In the genomic region with DNA sequence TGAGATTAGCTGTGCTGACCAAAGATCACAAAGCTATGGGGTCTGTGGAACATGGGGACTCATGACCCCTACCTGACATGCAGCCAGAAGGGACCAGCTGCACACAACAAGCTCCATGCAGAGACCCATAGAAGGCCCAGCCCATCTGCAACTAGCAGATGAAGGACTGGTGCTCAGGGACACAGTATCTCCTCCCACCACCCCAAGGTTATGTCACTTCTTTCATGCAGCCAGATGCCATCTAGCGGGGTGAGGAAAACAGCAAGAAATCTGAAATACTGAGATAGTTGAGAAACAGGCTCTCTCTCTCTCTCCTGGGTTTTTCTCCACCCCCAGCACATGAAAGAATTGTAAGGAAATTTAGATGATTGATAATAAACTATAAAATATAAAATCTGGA, we compare ENCODE assay signal across 9 cellular contexts.
DNase-seq lines count a peak whose midpoint lies in the region; ATAC-seq and TF ChIP-seq lines count a peak whose summit lies in the region.
"Had no signal": no experiment of that assay in that cellular context is flagged by ENCODE, and none has a peak within 500 bp of the region (broad histone marks: within the 10 kb centered on the region; RNA-seq: fewer than 3 reads in every experiment).

No MANE protein-coding gene starts in this region.

- intact Hi-C loops in posterior cingulate gyrus (cut with DNase I): loop anchor here (5.0 kb wide), 1 partner anchor 161 kb away; the partner anchor contains the start of gene DAPK1

- CTCF ChIA-PET in AG04449 (lab: Yijun Ruan, JAX): interaction anchor here (1.0 to 5.9 kb wide), 8 partner anchors 10 to 922 kb away, joined by 3 to 98 read pairs (median 7); no protein-coding TSS in a partner anchor

- ATAC-seq in GM19452 (IDR thresholded peaks at IDR 0.05; ENCODE audit: unreplicated experiment): no peak
- no peak for ATAC-seq in HG02588 (IDR thresholded peaks at IDR 0.05; ENCODE audit: unreplicated experiment)
- no peak for ATAC-seq in HG03175 (IDR thresholded peaks at IDR 0.05; ENCODE audit: unreplicated experiment)
- ATAC-seq: stimulated activated naive CD8-positive, alpha-beta T cell treated with anti-CD3 and anti-CD28 coated beads, Interleukin-15, Interleukin-2, amounts not matched to agents 100 U/mL and 50 U/mL, for 24 hours had no signal

- DNase-seq in AG04449 (ENCODE audit: low read depth, low spot score) (no peak), OCI-M1 (lab: John Stamatoyannopoulos, UW) (peak; percentile 57), fibroblast of pulmonary artery (ENCODE audit: low read depth) (peak; percentile 39), posterior cingulate gyrus (no peak)
- DNase-seq: stimulated activated naive CD8-positive, alpha-beta T cell treated with anti-CD3 and anti-CD28 coated beads, Interleukin-15, Interleukin-2, amounts not matched to agents 100 U/mL and 50 U/mL, for 24 hours had no signal

- TF ChIP-seq CTCF in AG04449 (IDR thresholded peaks at IDR 0.05; ENCODE audit: insufficient read depth, low read length, missing control alignments) (peak; percentile 34), GM12874 (IDR thresholded peaks at IDR 0.05; ENCODE audit: insufficient read depth, low read depth, low read length) (peak; percentile 21; the same call in 1 of the 2 replicates), fibroblast of pulmonary artery (IDR thresholded peaks at IDR 0.05; ENCODE audit: low read length, missing control alignments) (peak; percentile 35)

- POLR2A ChIA-PET in AG04449 (lab: Yijun Ruan, JAX): no interaction called here

- H3K4me3 ChIP-seq in AG04449 (ENCODE audit: low read depth, low read length) (no peak overlapping the region), fibroblast of pulmonary artery (replicated peaks; ENCODE audit: low read depth, low read length) (no peak overlapping the region)

Comparison
In these comparisons a context has a peak if more than half of its experiments do, and no peak if none do; other contexts are left out.
1. DNase-seq: peak in OCI-M1 (single experiment) and fibroblast of pulmonary artery (single experiment); none in AG04449 (single experiment) and posterior cingulate gyrus (0 of 10).
2. Peak in every context shown above with its lines, with median percentiles within 50 percentile points of each other: CTCF ChIP-seq.